ENCODE assay signal across 8 cellular contexts in genomic region chr1:235077571-235078479, GRCh38. TPM values are rescaled to one million over a fixed set of nuclear protein-coding genes. Genes with fewer than 3 reads are reported as not detected.
DNase-seq lines count a peak whose midpoint lies in the region; ATAC-seq and TF ChIP-seq lines count a peak whose summit lies in the region.

No MANE protein-coding gene starts in this region.

- no peaks in the 10 kb centered on the region for H3K27me3 ChIP-seq in liver (ENCODE audit: control insufficient read depth in 4 of 4, insufficient read depth in 4 of 4, low read length in 3 of 4)

- H3K9me3 ChIP-seq in liver (ENCODE audit: control insufficient read depth in 4 of 4, low read length in 3 of 4), result no peaks in the 10 kb centered on the region

- POLR2A ChIA-PET in GM10248 (lab: Yijun Ruan, JAX) (interaction anchor here (0.6 to 3.7 kb wide), 5 partner anchors 30 to 99 kb away, joined by 3 to 22 read pairs (median 5); no protein-coding TSS in a partner anchor), RWPE1 (lab: Yijun Ruan, JAX; ENCODE audit: low non-redundant PET) (no interaction called here)

- 74% methylated on average over 15 of the region's 15 CpGs for WGBS in liver

- TF ChIP-seq RAD21 in liver (IDR thresholded peaks at IDR 0.05), result peak in 1 of 2 donors; percentile 12

- H3K4me1 ChIP-seq in liver (ENCODE audit: control insufficient read depth in 4 of 4, insufficient read depth in 4 of 4, low read length in 3 of 4), result peaks cover 10 to 73% (median 38%) of the 10 kb centered on the region in 4 donors

- H3K36me3 ChIP-seq in liver (ENCODE audit: control insufficient read depth in 4 of 4, insufficient read depth in 3 of 4, low read depth in 1 of 4, low read length in 3 of 4), result no peaks in the 10 kb centered on the region

- peak; percentile 71 for DNase-seq in GM10248 (ENCODE audit: extremely low spot score)
- no peak for DNase-seq in RWPE1 (ENCODE audit: low spot score)
- no peak for DNase-seq in omental fat pad (ENCODE audit: low spot score)
- DNase-seq in SHP77 treated with DMSO at 0.1 percent for 48 hours (lab: John Stamatoyannopoulos, UW), result no peak
- DNase-seq in hepatic stellate cell (ENCODE audit: low spot score), result no peak

- ATAC-seq in GM21576 (IDR thresholded peaks at IDR 0.05; ENCODE audit: unreplicated experiment) (peak; percentile 23), omental fat pad (ENCODE audit: low FRiP score) (no peak), GM19455 (IDR thresholded peaks at IDR 0.05; ENCODE audit: unreplicated experiment) (no peak)

- peak overlapping the region in 1 of 2 donors; percentile 9 for H3K9ac ChIP-seq in liver (ENCODE audit: low read depth in 1 of 2, low read length in 2 of 2)

- CTCF ChIA-PET in GM10248 (lab: Yijun Ruan, JAX) (interaction anchor here (0.8 to 1.5 kb wide), 4 partner anchors 15 to 578 kb away, joined by 3 to 5 read pairs (median 4); no protein-coding TSS in a partner anchor), RWPE1 (lab: Yijun Ruan, JAX) (interaction anchor here (0.6 kb wide), 1 partner anchor 10 kb away, joined by 3 read pairs; no protein-coding TSS in a partner anchor)

- no peak for TF ChIP-seq CTCF in GM10248 (IDR thresholded peaks at IDR 0.05; ENCODE audit: control extremely low read depth, extremely low read depth, low read depth, missing control alignments)
- TF ChIP-seq CTCF in RWPE1 (conservative IDR thresholded peaks at IDR 0.05; ENCODE audit: low read depth), result no peak
- no peak for TF ChIP-seq CTCF in liver (IDR thresholded peaks at IDR 0.05; ENCODE audit: low read depth, low read length, missing input control)
- no peak for TF ChIP-seq CTCF in omental fat pad (IDR thresholded peaks at IDR 0.05)

- no peak overlapping the region for H3K4me3 ChIP-seq in liver (ENCODE audit: low read depth in 1 of 3, low read length in 3 of 3)

- peak overlapping the region; percentile 86 for H3K27ac ChIP-seq in RWPE1
- peak overlapping the region; percentile 83 to 96 for H3K27ac ChIP-seq in liver (ENCODE audit: low read depth in 1 of 2, low read length in 2 of 2)

TF ChIP-seq in liver, 16 proteins besides CTCF, POLR2A, EP300 and RAD21:
- TF ChIP-seq RXRA (IDR thresholded peaks at IDR 0.05) (no peak), HNF4A (conservative IDR thresholded peaks at IDR 0.05) (peak in 1 of 2 donors; percentile 22)

RNA-seq across cellular contexts. Expression of gene TOMM20, which starts 50.8 kb away (rescaled TPM):
- total RNA-seq in liver, result 10 to 100 TPM; 34.9 to 43.3 TPM
- polyA plus RNA-seq in liver, result 10 to 100 TPM; 33.4 to 74.4 TPM
- total RNA-seq in omental fat pad, result 10 to 100 TPM; 73.6 to 91.7 (median 83.0) TPM
